Comparison of ENCODE assay signal across 3 cellular contexts in the genomic region with DNA sequence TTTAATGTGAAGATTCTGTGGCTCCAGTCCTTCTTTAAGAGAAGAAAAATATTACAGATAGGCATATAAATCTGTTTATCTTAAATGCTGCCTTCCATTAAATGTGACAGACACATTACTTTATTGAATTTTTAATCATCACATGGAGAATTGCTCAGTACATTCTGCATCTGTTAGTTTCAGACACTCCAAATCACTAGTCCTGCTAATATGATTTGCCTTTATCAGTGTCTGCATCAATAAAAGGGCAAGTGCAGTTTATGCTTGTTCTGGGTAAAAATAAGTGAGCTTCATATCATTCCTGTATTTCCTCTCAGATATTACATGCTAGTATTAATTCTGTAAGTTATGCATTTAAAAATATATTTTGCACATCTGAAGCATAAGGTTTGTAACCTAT.
"Had no signal": no experiment of that assay in that cellular context is flagged by ENCODE, and none has a peak within 500 bp of the region (broad histone marks: within the 10 kb centered on the region; RNA-seq: fewer than 3 reads in every experiment).

No MANE protein-coding gene starts in this region.

- ATAC-seq: GM12878 had no signal

- H3K4me3 ChIP-seq: GM12878 had no signal

- DNase-seq: GDM1, GF-D8 had no signal
